1 cellular context compared by ENCODE assay signal in genomic region chr12:93102744-93103143, GRCh38.
TF ChIP-seq lines count a peak whose summit lies in the region.

No MANE protein-coding gene starts in this region.

TF ChIP-seq in HepG2, 621 proteins besides CTCF, POLR2A, EP300 and RAD21 (continued from another document and continues in another):
- TF ChIP-seq FOXP4 (CRISPR knock-in tag; IDR thresholded peaks at IDR 0.05): peak; percentile 51
- TF ChIP-seq TAF1 (CRISPR knock-in tag; IDR thresholded peaks at IDR 0.05): no peak
- no peak for TF ChIP-seq ZNF574 (CRISPR knock-in tag; IDR thresholded peaks at IDR 0.05)
- no peak for TF ChIP-seq PRDM15 (CRISPR knock-in tag; IDR thresholded peaks at IDR 0.05)
- no peak for TF ChIP-seq ZNF572 (CRISPR knock-in tag; IDR thresholded peaks at IDR 0.05)
- TF ChIP-seq HNRNPH1 (optimal IDR thresholded peaks at IDR 0.05; ENCODE audit: low read depth, low read length): no peak
- TF ChIP-seq NFAT5 (CRISPR knock-in tag; IDR thresholded peaks at IDR 0.05): no peak
- peak; percentile 76 for TF ChIP-seq GATAD2A (CRISPR knock-in tag; IDR thresholded peaks at IDR 0.05)
- TF ChIP-seq ZNF619 (CRISPR knock-in tag; IDR thresholded peaks at IDR 0.05): no peak
- TF ChIP-seq ZZZ3 (CRISPR knock-in tag; IDR thresholded peaks at IDR 0.05; ENCODE audit: borderline replicate concordance): no peak
- no peak for TF ChIP-seq ZNF761 (CRISPR knock-in tag; conservative IDR thresholded peaks at IDR 0.05)
- no peak for TF ChIP-seq FOXC1 (CRISPR knock-in tag; IDR thresholded peaks at IDR 0.05; ENCODE audit: borderline replicate concordance)
- TF ChIP-seq HNRNPL (IDR thresholded peaks at IDR 0.05; ENCODE audit: low read depth, low read length): no peak
- no peak for TF ChIP-seq STAT6 (CRISPR knock-in tag; IDR thresholded peaks at IDR 0.05; ENCODE audit: borderline replicate concordance)
- no peak for TF ChIP-seq JUNB (CRISPR knock-in tag; IDR thresholded peaks at IDR 0.05; ENCODE audit: borderline replicate concordance)
- peak; percentile 21; the same call in 1 of the 2 replicates for TF ChIP-seq YEATS4 (CRISPR knock-in tag; IDR thresholded peaks at IDR 0.05; ENCODE audit: borderline replicate concordance)
- no peak for TF ChIP-seq ZNF234 (CRISPR knock-in tag; conservative IDR thresholded peaks at IDR 0.05)
- no peak for TF ChIP-seq PCBP2 (optimal IDR thresholded peaks at IDR 0.05; ENCODE audit: low read depth, low read length, poor library complexity, severe bottlenecking)
- no peak for TF ChIP-seq LCORL (IDR thresholded peaks at IDR 0.05)
- no peak for TF ChIP-seq LCORL (CRISPR knock-in tag; IDR thresholded peaks at IDR 0.05)
- TF ChIP-seq IKZF1 (IDR thresholded peaks at IDR 0.05): no peak
- TF ChIP-seq SAFB2 (CRISPR knock-in tag; IDR thresholded peaks at IDR 0.05; ENCODE audit: borderline replicate concordance, low read depth): no peak
- TF ChIP-seq AKNA (CRISPR knock-in tag; IDR thresholded peaks at IDR 0.05; ENCODE audit: borderline replicate concordance): no peak
- no peak for TF ChIP-seq CBFB (CRISPR knock-in tag; IDR thresholded peaks at IDR 0.05)
- TF ChIP-seq CHD2 (IDR thresholded peaks at IDR 0.05; ENCODE audit: low read depth, low read length): no peak
- no peak for TF ChIP-seq SRSF4 (IDR thresholded peaks at IDR 0.05; ENCODE audit: low read depth, low read length, poor library complexity, severe bottlenecking)
- TF ChIP-seq GRHL1 (CRISPR knock-in tag; conservative IDR thresholded peaks at IDR 0.05): no peak
- peak; percentile 98 for TF ChIP-seq ZNF644 (CRISPR knock-in tag; IDR thresholded peaks at IDR 0.05; ENCODE audit: low read depth)
- TF ChIP-seq TMF1 (CRISPR knock-in tag; IDR thresholded peaks at IDR 0.05; ENCODE audit: low read depth): no peak
- TF ChIP-seq ETV5 (CRISPR knock-in tag; IDR thresholded peaks at IDR 0.05; ENCODE audit: borderline replicate concordance): no peak; the same call in 1 of the 2 replicates
